ENCODE assay signal across 8 cellular contexts in genomic region chr3:100531093-100531492, GRCh38.
"Had no signal": no experiment of that assay in that cellular context is flagged by ENCODE, and none has a peak within 500 bp of the region (broad histone marks: within the 10 kb centered on the region; RNA-seq: fewer than 3 reads in every experiment).

No MANE protein-coding gene starts in this region.

- H3K9ac ChIP-seq: KMS-11 had no signal

- H3K27ac ChIP-seq: KMS-11 had no signal

- H3K4me3 ChIP-seq: GM23338 had no signal

- DNase-seq: H9, HCEC 1CT, KBM-7 had no signal

- H3K4me2 ChIP-seq: GM23338, KMS-11 had no signal

- ATAC-seq: GM23338 had no signal

- H2AFZ ChIP-seq: GM23338 had no signal

- FAIRE-seq: H1, H54, HTR-8/SVneo had no signal
